8 cellular contexts compared by ENCODE assay signal in the genomic region with DNA sequence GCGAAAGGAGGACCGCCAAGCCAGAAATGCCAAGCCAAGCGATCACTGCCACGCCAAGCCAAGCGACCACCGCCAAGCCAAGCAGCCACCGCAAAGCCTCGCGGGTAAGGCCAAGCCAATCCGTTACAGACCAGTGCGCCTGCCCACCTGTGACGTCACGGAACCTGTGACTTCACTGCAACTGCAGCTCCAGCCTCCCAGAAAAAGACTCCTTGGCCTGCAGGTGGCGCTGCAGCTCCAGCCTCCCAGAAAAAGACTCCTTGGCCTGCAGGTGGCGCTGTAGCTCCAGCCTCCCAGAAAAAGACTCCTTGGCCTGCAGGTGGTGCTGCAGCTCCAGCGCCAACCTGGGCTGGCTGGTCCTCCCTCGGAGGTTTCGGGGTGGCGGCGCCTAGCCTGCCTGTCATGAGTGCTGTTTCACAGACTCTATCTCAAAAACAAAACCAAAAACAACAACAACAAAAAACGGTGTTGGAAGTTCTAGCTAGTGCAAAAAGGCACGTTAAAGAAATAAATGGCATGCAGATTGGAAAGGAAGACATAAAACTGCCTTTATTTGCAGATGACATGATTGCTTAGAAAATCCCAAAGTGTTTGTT. TPM values are rescaled to one million over a fixed set of nuclear protein-coding genes. Genes with fewer than 3 reads are reported as not detected.
A peak's percentile ranks its signal among the peaks of the same experiment; 100 is the strongest.
DNase-seq lines count a peak whose midpoint lies in the region; ATAC-seq and FAIRE-seq lines count a peak whose summit lies in the region.

No MANE protein-coding gene starts in this region.

- DNase-seq in AG08395 (ENCODE audit: low spot score) (peak; percentile 5), GM19239 (ENCODE audit: insufficient read length, low spot score) (peak; percentile 17), NOMO-1 treated with dmso at 0.1 percent for 144 hours (lab: John Stamatoyannopoulos, UW; ENCODE audit: unreplicated experiment) (peak; percentile 23), dermis blood vessel endothelial cell (peak; percentile 91), left lobe of liver (ENCODE audit: low spot score) (peak; percentile 86)
- peak; percentile 86 to 89 for DNase-seq in activated CD8-positive, alpha-beta memory T cell treated with anti-CD3 and anti-CD28 coated beads for 1 hour (ENCODE audit: extremely low read depth in 1 of 2, low read depth in 1 of 2)
- peak; percentile 89 to 95 (median 94) for DNase-seq in stimulated activated CD4-positive, alpha-beta T cell treated with anti-CD3 and anti-CD28 coated beads, Interleukin-12 subunit alpha, Interleukin-12 subunit beta, amount 100 ng/mL, for 48 hours (ENCODE audit: low read depth in 2 of 3, low spot score in 1 of 3)

- ATAC-seq in HG03521 (IDR thresholded peaks at IDR 0.05; ENCODE audit: unreplicated experiment) (peak; percentile 77), left lobe of liver (peak; percentile 91)

- peak; percentile 35 for FAIRE-seq in GM19239 (lab: Jason Lieb, UNC)

RNA-seq across cellular contexts. Expression of a gene that starts 18.6 kb away (rescaled TPM):
- total RNA-seq in dermis blood vessel endothelial cell (not detected in 2 replicates), left lobe of liver (not detected)

RNA-seq across cellular contexts. Expression of a gene that starts 56.5 kb away (rescaled TPM):
- 3.0 and 4.1 TPM in 2 replicates for total RNA-seq in dermis blood vessel endothelial cell
- 0.93 TPM for total RNA-seq in left lobe of liver

Comparison
In these comparisons a context has a peak if more than half of its experiments do, and no peak if none do; other contexts are left out.
1. Peak in every context shown above with its lines: DNase-seq and ATAC-seq.
2. DNase-seq: peak in every context shown above with its lines; median percentile 94 in stimulated activated CD4-positive, alpha-beta T cell treated with anti-CD3 and anti-CD28 coated beads, Interleukin-12 subunit alpha, Interleukin-12 subunit beta, amount 100 ng/mL, for 48 hours; 91 in dermis blood vessel endothelial cell; 88 in activated CD8-positive, alpha-beta memory T cell treated with anti-CD3 and anti-CD28 coated beads for 1 hour; 86 in left lobe of liver; 23 in NOMO-1 treated with dmso at 0.1 percent for 144 hours; 17 in GM19239; 5 in AG08395.